In the genomic region with DNA sequence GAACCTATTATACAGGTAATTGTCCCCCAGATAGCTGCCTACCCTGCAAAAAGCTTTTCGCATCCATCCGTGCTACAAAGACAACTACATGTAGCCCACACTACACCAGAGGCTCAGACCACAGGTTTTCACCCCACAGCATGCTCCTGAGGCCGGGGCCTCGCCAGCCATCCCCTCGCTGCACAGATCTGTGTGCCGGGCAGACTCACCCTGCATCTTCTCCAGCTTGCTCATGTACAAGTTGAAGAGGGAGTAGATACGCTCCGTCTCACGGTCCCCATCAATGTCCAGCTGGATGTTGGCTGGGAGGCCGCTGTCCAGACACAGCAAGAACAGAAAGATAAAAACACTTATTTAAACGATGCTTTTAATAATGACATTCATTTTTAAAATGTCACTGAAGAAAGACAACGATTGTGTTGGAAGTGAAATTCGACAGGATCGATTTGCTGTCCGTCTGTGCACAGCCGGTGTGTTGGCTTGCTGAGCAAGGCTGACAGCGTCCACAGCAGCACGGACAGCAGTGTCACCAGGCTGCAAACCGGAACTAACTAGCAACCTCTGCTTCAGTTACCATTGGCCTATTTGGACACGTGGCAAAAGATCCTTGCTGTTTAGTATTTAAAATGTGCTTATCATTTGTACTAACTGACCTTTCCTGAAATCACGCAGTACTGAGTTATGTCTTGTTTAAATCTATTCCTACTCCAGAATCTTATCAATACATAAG, we compare ENCODE assay signal across 28 cellular contexts. TPM values are rescaled to one million over a fixed set of nuclear protein-coding genes. Genes with fewer than 3 reads are reported as not detected.
DNase-seq lines count a peak whose midpoint lies in the region; ATAC-seq and TF ChIP-seq lines count a peak whose summit lies in the region.
"Had no signal": no experiment of that assay in that cellular context is flagged by ENCODE, and none has a peak within 500 bp of the region (broad histone marks: within the 10 kb centered on the region; RNA-seq: fewer than 3 reads in every experiment).

No MANE protein-coding gene starts in this region.

- no peaks in the 10 kb centered on the region for H3K27me3 ChIP-seq in CD4-positive, CD25-positive, alpha-beta regulatory T cell (ENCODE audit: control insufficient read depth, insufficient read depth, low read length)
- no peaks in the 10 kb centered on the region for H3K27me3 ChIP-seq in heart right ventricle
- H3K27me3 ChIP-seq in naive thymus-derived CD4-positive, alpha-beta T cell (ENCODE audit: control insufficient read depth in 2 of 2, insufficient read depth in 2 of 2, low read length in 2 of 2) = no peaks in the 10 kb centered on the region
- H3K27me3 ChIP-seq: BLaER1 treated with 17β-estradiol and CSF1 and Interleukin-3, amounts not matched to agents 10 nM and 100 nM; ovary had no signal

- no peak for DNase-seq in CD4-positive, CD25-positive, alpha-beta regulatory T cell
- DNase-seq in RWPE1 (ENCODE audit: low spot score) (no peak), heart right ventricle (peak in 1 of 2 donors; percentile 13)
- no peak for DNase-seq in naive thymus-derived CD4-positive, alpha-beta T cell
- no peak for DNase-seq in central memory CD4-positive, alpha-beta T cell
- no peak for DNase-seq in effector CD8-positive, alpha-beta T cell (lab: John Stamatoyannopoulos, UW)
- DNase-seq: activated CD4-positive, CD25-positive, alpha-beta regulatory T cell; activated CD8-positive, alpha-beta memory T cell treated with anti-CD3 and anti-CD28 coated beads, Interleukin-2, amount 50 U/mL, for 4 hours; GM23248; IMR-90; islet precursor cell; NCI-H1105; NCI-H2029; NCI-H526; nephron progenitor cell; ovary; SIG-M5; stimulated activated CD4-positive, alpha-beta T cell treated with anti-CD3 and anti-CD28 coated beads, Interleukin-12 subunit alpha, Interleukin-12 subunit beta, amount 100 ng/mL, for 4 hours; stimulated activated CD4-positive, alpha-beta T cell treated with anti-CD3 and anti-CD28 coated beads, Interleukin-4, amount 100 ng/mL, for 24 hours; T1000 had no signal

- H3K36me3 ChIP-seq in CD4-positive, CD25-positive, alpha-beta regulatory T cell (ENCODE audit: control insufficient read depth, insufficient read depth, low read length) = peaks cover 70% of the 10 kb centered on the region
- peaks cover 0 to 72% (median 10%) of the 10 kb centered on the region in 9 donors for H3K36me3 ChIP-seq in heart right ventricle
- H3K36me3 ChIP-seq in naive thymus-derived CD4-positive, alpha-beta T cell (ENCODE audit: control insufficient read depth in 2 of 3, insufficient read depth in 3 of 3, low read length in 3 of 3) = peaks cover 35 to 80% (median 42%) of the 10 kb centered on the region in 3 experiments
- H3K36me3 ChIP-seq: ovary had no signal

- POLR2A ChIA-PET in RWPE1 (lab: Yijun Ruan, JAX; ENCODE audit: low non-redundant PET) = no interaction called here
- POLR2A ChIA-PET in naive thymus-derived CD4-positive, alpha-beta T cell (lab: Charles Lee) = no interaction called here

- peaks cover 44% of the 10 kb centered on the region for H3K36me3 Mint-ChIP-seq in CD4-positive, CD25-positive, alpha-beta regulatory T cell
- peaks cover 17 to 50% (median 25%) of the 10 kb centered on the region in 5 donors for H3K36me3 Mint-ChIP-seq in naive thymus-derived CD4-positive, alpha-beta T cell

- H3K4me3 ChIP-seq in CD4-positive, CD25-positive, alpha-beta regulatory T cell (ENCODE audit: low read depth, low read length) = no peak overlapping the region
- peak overlapping the region in 2 of 10 donors; percentile 13 to 28 for H3K4me3 ChIP-seq in heart right ventricle
- no peak overlapping the region for H3K4me3 ChIP-seq in naive thymus-derived CD4-positive, alpha-beta T cell (ENCODE audit: low read length)
- H3K4me3 ChIP-seq: BLaER1 treated with 17β-estradiol and CSF1 and Interleukin-3, amounts not matched to agents 10 nM and 100 nM; GM23248; lung; mucosa of descending colon; ovary; PC-9 had no signal

- CTCF ChIA-PET in RWPE1 (lab: Yijun Ruan, JAX) = no interaction called here
- CTCF ChIA-PET in naive thymus-derived CD4-positive, alpha-beta T cell (lab: Charles Lee) = no interaction called here

- 66 to 70% methylated on average over 21 of the region's 21 CpGs for WGBS in heart right ventricle, 2 donors

- no peak overlapping the region for H3K27ac ChIP-seq in CD4-positive, CD25-positive, alpha-beta regulatory T cell (ENCODE audit: insufficient read depth, low read length, poor library complexity, severe bottlenecking)
- H3K27ac ChIP-seq in RWPE1 (peak overlapping the region; percentile 16), heart right ventricle (peak overlapping the region in 1 of 10 donors; percentile 13)
- no peak overlapping the region for H3K27ac ChIP-seq in naive thymus-derived CD4-positive, alpha-beta T cell (ENCODE audit: low read depth, low read length)
- H3K27ac ChIP-seq: BLaER1 treated with 17β-estradiol and CSF1 and Interleukin-3, amounts not matched to agents 10 nM and 100 nM; GM23248; ovary; PC-9 had no signal

- intact Hi-C loops in heart right ventricle (cut with DNase I) = loop anchor here in 2 of 10 donors (10.0 kb wide), 2 partner anchors 72 to 142 kb away; a partner anchor contains a TSS
- intact Hi-C loops in naive thymus-derived CD4-positive, alpha-beta T cell (cut with micrococcal nuclease) = loop anchor here in 1 of 2 donors (10.0 kb wide), 1 partner anchor 178 kb away; no protein-coding TSS in a partner anchor

- peaks cover 0 to 6% (median 0%) of the 10 kb centered on the region in 7 donors for H3K9me3 Mint-ChIP-seq in CD4-positive, CD25-positive, alpha-beta regulatory T cell
- H3K9me3 Mint-ChIP-seq in naive thymus-derived CD4-positive, alpha-beta T cell = peaks cover 0 to 18% (median 0%) of the 10 kb centered on the region in 11 donors
- H3K9me3 Mint-ChIP-seq: activated T-helper 2 cell treated with anti-CD3 and anti-CD28 coated beads, Interferon-gamma antibody, Interleukin-2, Interleukin-4, amounts not matched to agents 10 μg/mL and 5 μg/mL and 100 μg/mL, durations not matched to agents 14 hours and 24 hours and 36 hours; stimulated activated effector memory CD8-positive, alpha-beta T cell treated with anti-CD3 and anti-CD28 coated beads, Interleukin-12 subunit alpha, Interleukin-12 subunit beta, amount 100 ng/mL, for 72 hours had no signal

- no peaks in the 10 kb centered on the region for H3K9me3 ChIP-seq in CD4-positive, CD25-positive, alpha-beta regulatory T cell (ENCODE audit: control insufficient read depth in 2 of 2, low read length in 2 of 2)
- H3K9me3 ChIP-seq in heart right ventricle = no peaks in the 10 kb centered on the region
- H3K9me3 ChIP-seq in naive thymus-derived CD4-positive, alpha-beta T cell (ENCODE audit: control insufficient read depth in 2 of 3, low read length in 3 of 3) = no peaks in the 10 kb centered on the region
- H3K9me3 ChIP-seq: mucosa of descending colon, ovary had no signal

- H3K27ac Mint-ChIP-seq in CD4-positive, CD25-positive, alpha-beta regulatory T cell = peak overlapping the region in 2 of 3 donors; percentile 32 to 91
- H3K27ac Mint-ChIP-seq in naive thymus-derived CD4-positive, alpha-beta T cell = peak overlapping the region in 6 of 9 donors; percentile 1 to 80 (median 34)
- H3K27ac Mint-ChIP-seq: activated T-helper 2 cell treated with anti-CD3 and anti-CD28 coated beads, Interferon-gamma antibody, Interleukin-2, Interleukin-4, amounts not matched to agents 10 μg/mL and 5 μg/mL and 100 μg/mL, durations not matched to agents 14 hours and 24 hours and 36 hours; stimulated activated effector memory CD8-positive, alpha-beta T cell treated with anti-CD3 and anti-CD28 coated beads, Interleukin-12 subunit alpha, Interleukin-12 subunit beta, amount 100 ng/mL, for 72 hours had no signal

- no peaks in the 10 kb centered on the region for H3K4me1 ChIP-seq in CD4-positive, CD25-positive, alpha-beta regulatory T cell (ENCODE audit: control insufficient read depth, insufficient read depth, low read length, poor library complexity, severe bottlenecking)
- H3K4me1 ChIP-seq in heart right ventricle = peaks cover 0 to 18% (median 11%) of the 10 kb centered on the region in 9 donors
- no peaks in the 10 kb centered on the region for H3K4me1 ChIP-seq in naive thymus-derived CD4-positive, alpha-beta T cell (ENCODE audit: control insufficient read depth in 2 of 2, insufficient read depth in 2 of 2, low read length in 2 of 2)

- no peak for ATAC-seq in CD4-positive, CD25-positive, alpha-beta regulatory T cell (ENCODE audit: low read depth in 2 of 2)
- ATAC-seq in heart right ventricle (peak in 7 of 8 donors; percentile 11 to 86 (median 66)), HG02840 (IDR thresholded peaks at IDR 0.05; ENCODE audit: low FRiP score, unreplicated experiment) (no peak), GM21723 (IDR thresholded peaks at IDR 0.05; ENCODE audit: unreplicated experiment) (no peak)
- no peak for ATAC-seq in naive thymus-derived CD4-positive, alpha-beta T cell
- ATAC-seq: mucosa of descending colon; stimulated activated effector memory CD8-positive, alpha-beta T cell treated with anti-CD3 and anti-CD28 coated beads, Interleukin-12 subunit alpha, Interleukin-12 subunit beta, amount 100 ng/mL, for 72 hours had no signal

- peaks cover 3 to 5% (median 4%) of the 10 kb centered on the region in 4 donors for H3K4me1 Mint-ChIP-seq in CD4-positive, CD25-positive, alpha-beta regulatory T cell
- H3K4me1 Mint-ChIP-seq in naive thymus-derived CD4-positive, alpha-beta T cell = peaks cover 0 to 21% (median 5%) of the 10 kb centered on the region in 7 donors

- no peak for TF ChIP-seq CTCF in RWPE1 (conservative IDR thresholded peaks at IDR 0.05; ENCODE audit: low read depth)
- no peak for TF ChIP-seq CTCF in heart right ventricle (IDR thresholded peaks at IDR 0.05)

- peak overlapping the region in 2 of 4 donors; percentile 5 to 31 for H3K4me3 Mint-ChIP-seq in CD4-positive, CD25-positive, alpha-beta regulatory T cell
- peak overlapping the region in 3 of 10 donors; percentile 20 to 59 (median 40) for H3K4me3 Mint-ChIP-seq in naive thymus-derived CD4-positive, alpha-beta T cell
- H3K4me3 Mint-ChIP-seq: nephron progenitor cell; stimulated activated effector memory CD8-positive, alpha-beta T cell treated with anti-CD3 and anti-CD28 coated beads, Interleukin-12 subunit alpha, Interleukin-12 subunit beta, amount 100 ng/mL, for 72 hours had no signal

- peaks cover 6% of the 10 kb centered on the region for H3K27me3 Mint-ChIP-seq in CD4-positive, CD25-positive, alpha-beta regulatory T cell
- H3K27me3 Mint-ChIP-seq in naive thymus-derived CD4-positive, alpha-beta T cell = no peaks in the 10 kb centered on the region

RNA-seq across cellular contexts. Expression of a gene that starts 18.6 kb away (rescaled TPM):
- total RNA-seq in CD4-positive, CD25-positive, alpha-beta regulatory T cell = 21.2 TPM
- polyA plus RNA-seq in CD4-positive, CD25-positive, alpha-beta regulatory T cell = 1 to 10 TPM in 1 of 4 donors, under 1 TPM in 3; 0.16 to 1.6 (median 0.45) TPM
- under 1 TPM; 0.15 to 0.80 (median 0.23) TPM for total RNA-seq in heart right ventricle
- polyA plus RNA-seq in heart right ventricle = under 1 TPM; 0.09 to 0.37 TPM
- total RNA-seq in naive thymus-derived CD4-positive, alpha-beta T cell = 10 to 100 TPM in 4 of 5 experiments, 1 to 10 TPM in 1; 8.0 to 27.0 (median 19.1) TPM
- polyA plus RNA-seq in naive thymus-derived CD4-positive, alpha-beta T cell = 1 to 10 TPM; 1.3 to 1.4 TPM
- total RNA-seq: GM23248 had no signal

Comparison
In these comparisons a context has a peak if more than half of its experiments do, and no peak if none do; other contexts are left out.
1. ATAC-seq: peak in heart right ventricle (7 of 8); none in CD4-positive, CD25-positive, alpha-beta regulatory T cell (0 of 2), naive thymus-derived CD4-positive, alpha-beta T cell (single experiment), HG02840 (single experiment) and GM21723 (single experiment).
2. RNA of a gene that starts 18.6 kb away (total RNA-seq): 21.2 TPM in CD4-positive, CD25-positive, alpha-beta regulatory T cell (single experiment) and 8.0 to 27.0 TPM in naive thymus-derived CD4-positive, alpha-beta T cell; 0.15 to 0.80 TPM in heart right ventricle; every median in the first group is over 4 times any median in the second.